ENCODE assay signal across 1 cellular context in genomic region chr9:136193891-136194279, GRCh38.
TF ChIP-seq lines count a peak whose summit lies in the region.

No MANE protein-coding gene starts in this region.

TF ChIP-seq in K562, 482 proteins besides CTCF, POLR2A, EP300 and RAD21 (continued from another document):
- TF ChIP-seq RREB1 (CRISPR knock-in tag; IDR thresholded peaks at IDR 0.05) (peak; percentile 25; the same call in 1 of the 2 replicates), HBP1 (CRISPR knock-in tag; IDR thresholded peaks at IDR 0.05) (no peak), ZNF592 (IDR thresholded peaks at IDR 0.05) (no peak), L3MBTL2 (IDR thresholded peaks at IDR 0.05) (peak; percentile 66), HMG20B (CRISPR knock-in tag; IDR thresholded peaks at IDR 0.05) (no peak), CHCHD3 (CRISPR knock-in tag; IDR thresholded peaks at IDR 0.05) (no peak), CGGBP1 (CRISPR knock-in tag; IDR thresholded peaks at IDR 0.05) (no peak), BRF2 (IDR thresholded peaks at IDR 0.05; ENCODE audit: borderline replicate concordance, insufficient read depth, insufficient read length) (no peak), ZBTB33 (CRISPR knock-in tag; IDR thresholded peaks at IDR 0.05) (peak; percentile 47; the same call in 1 of the 2 replicates)
